In genomic region chr5:176658817-176659216, GRCh38 we compare ENCODE assay signal across 8 cellular contexts. TPM values are rescaled to one million over a fixed set of nuclear protein-coding genes. Genes with fewer than 3 reads are reported as not detected.
DNase-seq lines count a peak whose midpoint lies in the region; ATAC-seq and TF ChIP-seq lines count a peak whose summit lies in the region.

No MANE protein-coding gene starts in this region.

- no peaks in the 10 kb centered on the region for H3K9me3 Mint-ChIP-seq in activated naive CD4-positive, alpha-beta T cell treated with anti-CD3 and anti-CD28 coated beads, Interleukin-2, amount 50 U/mL, for 24 hours

- H3K4me3 Mint-ChIP-seq in activated naive CD4-positive, alpha-beta T cell treated with anti-CD3 and anti-CD28 coated beads, Interleukin-2, amount 50 U/mL, for 24 hours = peak overlapping the region; percentile 76

- H3K36me3 Mint-ChIP-seq in activated naive CD4-positive, alpha-beta T cell treated with anti-CD3 and anti-CD28 coated beads, Interleukin-2, amount 50 U/mL, for 24 hours = peaks cover under 1% of the 10 kb centered on the region

- H3K27me3 Mint-ChIP-seq in activated naive CD4-positive, alpha-beta T cell treated with anti-CD3 and anti-CD28 coated beads, Interleukin-2, amount 50 U/mL, for 24 hours = no peaks in the 10 kb centered on the region

- DNase-seq in CD1c-positive myeloid dendritic cell (ENCODE audit: extremely low spot score) (peak; percentile 33), medulla oblongata (ENCODE audit: extremely low spot score) (peak; percentile 34), GM19240 (ENCODE audit: insufficient read length, low spot score) (no peak), omental fat pad (ENCODE audit: low spot score) (no peak), HK-2 (ENCODE audit: unreplicated experiment) (no peak)
- DNase-seq in activated effector memory CD4-positive, alpha-beta T cell treated with anti-CD3 and anti-CD28 coated beads, Interleukin-2, amount 50 U/mL, for 16 hours = no peak

- peaks cover 46% of the 10 kb centered on the region for H3K4me1 Mint-ChIP-seq in activated naive CD4-positive, alpha-beta T cell treated with anti-CD3 and anti-CD28 coated beads, Interleukin-2, amount 50 U/mL, for 24 hours

- TF ChIP-seq CTCF in omental fat pad (IDR thresholded peaks at IDR 0.05) = no peak

- no peak overlapping the region for H3K27ac Mint-ChIP-seq in activated naive CD4-positive, alpha-beta T cell treated with anti-CD3 and anti-CD28 coated beads, Interleukin-2, amount 50 U/mL, for 24 hours

- ATAC-seq in HG03354 (IDR thresholded peaks at IDR 0.05; ENCODE audit: poor library complexity, severe bottlenecking, unreplicated experiment) (peak; percentile 50), omental fat pad (ENCODE audit: low FRiP score) (no peak)

RNA-seq across cellular contexts. Expression of gene TSPAN17, which starts 11.5 kb away (rescaled TPM):
- total RNA-seq in omental fat pad = 10 to 100 TPM in 3 of 4 donors, 1 to 10 TPM in 1; 8.9 to 16.9 (median 15.1) TPM

RNA-seq across cellular contexts. Expression of gene EIF4E1B, which starts 28.3 kb away (rescaled TPM):
- not detected for total RNA-seq in omental fat pad

RNA-seq across cellular contexts. Expression of gene SNCB, which starts 28.5 kb away (rescaled TPM):
- total RNA-seq in omental fat pad = not detected

RNA-seq across cellular contexts. Expression of gene GPRIN1, which starts 48.9 kb away (rescaled TPM):
- 1 to 10 TPM in 2 of 4 donors, under 1 TPM in 2; 0.37 to 1.9 (median 0.90) TPM for total RNA-seq in omental fat pad

Comparison
In these comparisons a context has a peak if more than half of its experiments do, and no peak if none do; other contexts are left out.
1. DNase-seq: peak in CD1c-positive myeloid dendritic cell (single experiment) and medulla oblongata (single experiment); none in activated effector memory CD4-positive, alpha-beta T cell treated with anti-CD3 and anti-CD28 coated beads, Interleukin-2, amount 50 U/mL, for 16 hours (single experiment), GM19240 (single experiment), omental fat pad (single experiment) and HK-2 (single experiment).